Comparison of ENCODE assay signal across 8 cellular contexts in genomic region chr17:75181110-75181509, GRCh38. TPM values are rescaled to one million over a fixed set of nuclear protein-coding genes. Genes with fewer than 3 reads are reported as not detected.
DNase-seq lines count a peak whose midpoint lies in the region; ATAC-seq, FAIRE-seq and TF ChIP-seq lines count a peak whose summit lies in the region.

No MANE protein-coding gene starts in this region.

- H3K27me3 ChIP-seq in bronchial epithelial cell (ENCODE audit: control insufficient read depth, insufficient read depth, low read length) (no peaks in the 10 kb centered on the region), mucosa of stomach (ENCODE audit: control insufficient read depth, insufficient read depth, low read length) (no peaks in the 10 kb centered on the region)

- peak overlapping the region; percentile 80 for H3K4me3 ChIP-seq in bronchial epithelial cell (ENCODE audit: low read depth, low read length)
- H3K4me3 ChIP-seq in mucosa of stomach (ENCODE audit: low read length) = peak overlapping the region; percentile 94
- H3K4me3 ChIP-seq in lower leg skin (ENCODE audit: low read depth, poor library complexity, severe bottlenecking) = no peak overlapping the region

- H3K36me3 Mint-ChIP-seq in stimulated activated naive CD8-positive, alpha-beta T cell treated with anti-CD3 and anti-CD28 coated beads, Interleukin-15, Interleukin-2, amounts not matched to agents 100 ng/mL and 50 ng/mL, for 24 hours (ENCODE audit: low read depth) = peaks cover 41% of the 10 kb centered on the region

- peak overlapping the region; percentile 100 for H3K4me3 Mint-ChIP-seq in stimulated activated naive CD8-positive, alpha-beta T cell treated with anti-CD3 and anti-CD28 coated beads, Interleukin-15, Interleukin-2, amounts not matched to agents 100 ng/mL and 50 ng/mL, for 24 hours

- H3K9me3 Mint-ChIP-seq in stimulated activated naive CD8-positive, alpha-beta T cell treated with anti-CD3 and anti-CD28 coated beads, Interleukin-15, Interleukin-2, amounts not matched to agents 100 ng/mL and 50 ng/mL, for 24 hours = no peaks in the 10 kb centered on the region

- H3K27me3 Mint-ChIP-seq in stimulated activated naive CD8-positive, alpha-beta T cell treated with anti-CD3 and anti-CD28 coated beads, Interleukin-15, Interleukin-2, amounts not matched to agents 100 ng/mL and 50 ng/mL, for 24 hours = no peaks in the 10 kb centered on the region

- TF ChIP-seq CTCF in bronchial epithelial cell (IDR thresholded peaks at IDR 0.05; ENCODE audit: insufficient read depth, low read length, severe bottlenecking) = no peak
- no peak for TF ChIP-seq CTCF in lower leg skin (IDR thresholded peaks at IDR 0.05)

- 5 to 8% methylated on average over 8 of the region's 8 CpGs for WGBS in lower leg skin, 2 donors

- peaks cover 55% of the 10 kb centered on the region for H3K4me1 Mint-ChIP-seq in stimulated activated naive CD8-positive, alpha-beta T cell treated with anti-CD3 and anti-CD28 coated beads, Interleukin-15, Interleukin-2, amounts not matched to agents 100 ng/mL and 50 ng/mL, for 24 hours (ENCODE audit: low read depth)

- peaks cover 17% of the 10 kb centered on the region for H3K4me1 ChIP-seq in mucosa of stomach (ENCODE audit: control insufficient read depth, insufficient read depth, low read length)

- FAIRE-seq in bronchial epithelial cell (lab: Jason Lieb, UNC) = no peak

- intact Hi-C loops in lower leg skin (cut with DNase I; ENCODE audit: low total_unique reads) = no loop called here

- H3K9ac ChIP-seq in mucosa of stomach (ENCODE audit: low read length) = peak overlapping the region; percentile 90

- H3K9me3 ChIP-seq in mucosa of stomach (ENCODE audit: control insufficient read depth, low read length) = no peaks in the 10 kb centered on the region

- no peak for ATAC-seq in stimulated activated naive CD8-positive, alpha-beta T cell treated with anti-CD3 and anti-CD28 coated beads, Interleukin-15, Interleukin-2, amounts not matched to agents 100 U/mL and 50 U/mL, for 24 hours
- no peak for ATAC-seq in activated CD4-positive, CD25-positive, alpha-beta regulatory T cell treated with anti-CD3 and anti-CD28 coated beads, Interleukin-2, amount 50 U/mL, for 24 hours
- no peak for ATAC-seq in GM19463 (IDR thresholded peaks at IDR 0.05; ENCODE audit: unreplicated experiment)
- ATAC-seq in HG02623 (IDR thresholded peaks at IDR 0.05; ENCODE audit: unreplicated experiment) = no peak

- H3K36me3 ChIP-seq in bronchial epithelial cell (ENCODE audit: control insufficient read depth, insufficient read depth, low read length) = no peaks in the 10 kb centered on the region
- no peaks in the 10 kb centered on the region for H3K36me3 ChIP-seq in mucosa of stomach (ENCODE audit: control insufficient read depth, insufficient read depth, low read length)

- peak overlapping the region; percentile 85 for H3K27ac Mint-ChIP-seq in stimulated activated naive CD8-positive, alpha-beta T cell treated with anti-CD3 and anti-CD28 coated beads, Interleukin-15, Interleukin-2, amounts not matched to agents 100 ng/mL and 50 ng/mL, for 24 hours

- no peak for TF ChIP-seq POLR2A in lower leg skin (IDR thresholded peaks at IDR 0.05)

- no peak for DNase-seq in stimulated activated naive CD8-positive, alpha-beta T cell treated with anti-CD3 and anti-CD28 coated beads, Interleukin-15, Interleukin-2, amounts not matched to agents 100 U/mL and 50 U/mL, for 24 hours
- DNase-seq in bronchial epithelial cell (ENCODE audit: low read depth) (no peak), lower leg skin (ENCODE audit: low spot score in 2 of 2) (no peak)

RNA-seq across cellular contexts. Expression of gene SUMO2, which starts 1.6 kb away (rescaled TPM):
- 60.0 and 87.1 TPM in 2 replicates for total RNA-seq in bronchial epithelial cell
- total RNA-seq in lower leg skin = 10 to 100 TPM; 59.8 to 75.6 (median 68.2) TPM

RNA-seq across cellular contexts. Expression of gene NUP85, which starts 24.4 kb away (rescaled TPM):
- total RNA-seq in bronchial epithelial cell (21.4 and 22.4 TPM in 2 replicates), lower leg skin (10 to 100 TPM; 32.1 to 46.2 (median 35.1) TPM)

RNA-seq across cellular contexts. Expression of gene JPT1, which starts 26.8 kb away (rescaled TPM):
- 182 and 188 TPM in 2 replicates for total RNA-seq in bronchial epithelial cell
- 10 to 100 TPM; 30.2 to 56.4 (median 37.1) TPM for total RNA-seq in lower leg skin

RNA-seq across cellular contexts. Expression of gene NT5C, which starts 49.6 kb away (rescaled TPM):
- total RNA-seq in bronchial epithelial cell (47.0 and 57.1 TPM in 2 replicates), lower leg skin (100 to 1,000 TPM in 3 of 4 donors, 10 to 100 TPM in 1; 62.5 to 107 (median 105) TPM)
